8 cellular contexts compared by ENCODE assay signal in genomic region chr9:89604463-89605180, GRCh38. TPM values are rescaled to one million over a fixed set of nuclear protein-coding genes. Genes with fewer than 3 reads are reported as not detected.
DNase-seq lines count a peak whose midpoint lies in the region; ATAC-seq, FAIRE-seq and TF ChIP-seq lines count a peak whose summit lies in the region.

Gene GADD45G, plus strand, starts transcription at chr9:89605012. Its CDS starts 110 bp downstream, at chr9:89605122.

- no peak within 1 kb of the TSS for H3K9ac ChIP-seq in keratinocyte (ENCODE audit: control insufficient read depth, extremely low read depth, insufficient read depth, low read length)

- peak within 1 kb of the TSS; percentile 41 for H3K27ac Mint-ChIP-seq in central memory CD8-positive, alpha-beta T cell (ENCODE audit: low read depth)

- no peaks in the 10 kb centered on the region for H4K20me1 ChIP-seq in keratinocyte (ENCODE audit: control insufficient read depth, extremely low read depth, insufficient read depth, low read length)

- peak in 2 of 3 experiments; percentile 9 to 19 for TF ChIP-seq CTCF in keratinocyte (optimal IDR thresholded peaks at IDR 0.05 in 1 of 3, IDR thresholded peaks at IDR 0.05 in 1 of 3, conservative IDR thresholded peaks at IDR 0.05 in 1 of 3; ENCODE audit: extremely low read depth in 1 of 3, insufficient read depth in 2 of 3, low read length in 3 of 3)

- ATAC-seq in HG02763 (IDR thresholded peaks at IDR 0.05; ENCODE audit: unreplicated experiment): peak; percentile 47
- ATAC-seq in activated CD4-positive, CD25-positive, alpha-beta regulatory T cell treated with anti-CD3 and anti-CD28 coated beads, Interleukin-2, amount 50 U/mL, for 24 hours: peak; percentile 66 to 72
- peak; percentile 60 for ATAC-seq in central memory CD8-positive, alpha-beta T cell (replicated peaks; ENCODE audit: extremely low read depth, poor library complexity, severe bottlenecking)
- ATAC-seq in GM18517 (IDR thresholded peaks at IDR 0.05; ENCODE audit: unreplicated experiment): no peak

- no peak within 1 kb of the TSS for H3K27ac ChIP-seq in keratinocyte (ENCODE audit: control insufficient read depth, insufficient read depth, low read length)

- H3K27me3 Mint-ChIP-seq in central memory CD8-positive, alpha-beta T cell: peaks cover 80% of the 10 kb centered on the region

- peak within 1 kb of the TSS; percentile 44 to 56 (median 55) for H3K4me3 ChIP-seq in keratinocyte (ENCODE audit: control insufficient read depth in 2 of 3, extremely low read depth in 1 of 3, insufficient read depth in 2 of 3, low read depth in 1 of 3, low read length in 3 of 3)

- H3K36me3 Mint-ChIP-seq in central memory CD8-positive, alpha-beta T cell (ENCODE audit: insufficient read depth): peaks cover 6% of the 10 kb centered on the region

- peak within 1 kb of the TSS; percentile 81 for H3K4me3 Mint-ChIP-seq in central memory CD8-positive, alpha-beta T cell

- H3K79me2 ChIP-seq in keratinocyte (ENCODE audit: control insufficient read depth, insufficient read depth, low read length): no peaks in the 10 kb centered on the region

- H3K27me3 ChIP-seq in keratinocyte (ENCODE audit: control insufficient read depth, extremely low read depth, insufficient read depth, low read length): peaks cover 41% of the 10 kb centered on the region

- peak within 1 kb of the TSS; percentile 76 for H2AFZ ChIP-seq in keratinocyte (ENCODE audit: control insufficient read depth, low read length)

- dilution Hi-C loops in keratinocyte (cut with MboI; ENCODE audit: extremely low pct_ligation_motif_present, low sequenced_read_pairs): loop anchor here (10.0 kb wide), 1 partner anchor 500 kb away; no protein-coding TSS in a partner anchor

- no peaks in the 10 kb centered on the region for H3K9me3 Mint-ChIP-seq in central memory CD8-positive, alpha-beta T cell

- peaks cover 24% of the 10 kb centered on the region for H3K4me1 Mint-ChIP-seq in central memory CD8-positive, alpha-beta T cell

- H3K36me3 ChIP-seq in keratinocyte (ENCODE audit: control insufficient read depth in 2 of 2, extremely low read depth in 1 of 2, insufficient read depth in 2 of 2, low read length in 2 of 2): no peaks in the 10 kb centered on the region

- H3K9me1 ChIP-seq in keratinocyte (ENCODE audit: control insufficient read depth, extremely low read depth, insufficient read depth, low read length): no peaks in the 10 kb centered on the region

- no peak for FAIRE-seq in keratinocyte (lab: Jason Lieb, UNC)

- peak; percentile 93 for DNase-seq in Daoy (ENCODE audit: low read depth)
- peak; percentile 86 for DNase-seq in NCI-H2107 (lab: John Stamatoyannopoulos, UW)
- DNase-seq in central memory CD8-positive, alpha-beta T cell (ENCODE audit: low spot score in 2 of 2): peak; percentile 61 to 71
- no peak for DNase-seq in keratinocyte (ENCODE audit: low read depth, low spot score)
- DNase-seq in stimulated activated CD4-positive, alpha-beta T cell treated with anti-CD3 and anti-CD28 coated beads, Interleukin-12 subunit alpha, Interleukin-12 subunit beta, amount 100 ng/mL, for 4 hours: peak; percentile 78

- H3K4me1 ChIP-seq in keratinocyte (ENCODE audit: control insufficient read depth, extremely low read depth, insufficient read depth, low read length): peaks cover 29% of the 10 kb centered on the region

- peak within 1 kb of the TSS; percentile 83 for H3K4me2 ChIP-seq in keratinocyte (ENCODE audit: control insufficient read depth, extremely low read depth, insufficient read depth, low read depth, low read length)

- no peaks in the 10 kb centered on the region for H3K9me3 ChIP-seq in keratinocyte (ENCODE audit: control insufficient read depth, low read depth, low read length)

RNA-seq across cellular contexts. Expression of gene GADD45G, which starts in this region (rescaled TPM):
- total RNA-seq in Daoy (2014; rRNA removed; shearing (Covaris generic)): 9.3 and 22.6 TPM in 2 replicates
- 0.05 to 0.27 TPM in 2 of 3 replicates, not detected in the other for polyA plus RNA-seq in keratinocyte
- 0.84 TPM for polyA plus RNA-seq in keratinocyte (2011; ENCODE audit: low read depth)
- not detected in 2 replicates for polyA plus RNA-seq in keratinocyte (2011; cell fraction: cytosol; rRNA removed)
- not detected in 2 replicates for polyA plus RNA-seq in keratinocyte (2011; cell fraction: nucleus; rRNA removed)
- polyA plus RNA-seq in keratinocyte (2012; ENCODE audit: low replicate concordance): 2.9 TPM in 1 of 2 replicates, not detected in the other
- not detected in 3 replicates for polyA minus RNA-seq in keratinocyte
- not detected for polyA minus RNA-seq in keratinocyte (2011; cell fraction: cytosol; rRNA and poly(A)+ RNA removed)
- not detected in 2 replicates for polyA minus RNA-seq in keratinocyte (2011; cell fraction: nucleus; rRNA and poly(A)+ RNA removed)
